Comparison of ENCODE assay signal across 14 cellular contexts in genomic region chr16:1144476-1145382, GRCh38. TPM values are rescaled to one million over a fixed set of nuclear protein-coding genes. Genes with fewer than 3 reads are reported as not detected.
DNase-seq lines count a peak whose midpoint lies in the region; TF ChIP-seq lines count a peak whose summit lies in the region.
"Had no signal": no experiment of that assay in that cellular context is flagged by ENCODE, and none has a peak within 500 bp of the region (broad histone marks: within the 10 kb centered on the region; RNA-seq: fewer than 3 reads in every experiment).

No MANE protein-coding gene starts in this region.

- H3K27me3 ChIP-seq in endocrine pancreas (ENCODE audit: control insufficient read depth, insufficient read depth, low read length) = no peaks in the 10 kb centered on the region
- H3K27me3 ChIP-seq: BE2C had no signal

- no peak for TF ChIP-seq CTCF in RWPE1 (conservative IDR thresholded peaks at IDR 0.05; ENCODE audit: low read depth)

- H3K27ac ChIP-seq in RWPE1 = no peak overlapping the region
- H3K27ac ChIP-seq: SJSA1 had no signal

- H3K4me1 ChIP-seq in endocrine pancreas (ENCODE audit: control insufficient read depth, insufficient read depth, low read length) = no peaks in the 10 kb centered on the region
- H3K4me1 ChIP-seq: BE2C, SJSA1 had no signal

- in situ Hi-C loops in Caki2 (cut with HindIII; ENCODE audit: low pct_unique_long_range_greater_than_20kb, low sequenced_read_pairs) = loop anchor here (25.0 kb wide), 1 partner anchor 157 kb away; the partner anchor contains the start of gene SOX8

- CTCF ChIA-PET in RWPE1 (lab: Yijun Ruan, JAX) = interaction anchor here (0.5 to 0.6 kb wide), 2 partner anchors 9 to 401 kb away, joined by 3 read pairs; no protein-coding TSS in a partner anchor

- H3K9me3 ChIP-seq in endocrine pancreas (ENCODE audit: control insufficient read depth, low read length) = no peaks in the 10 kb centered on the region
- H3K9me3 ChIP-seq: BE2C, SJSA1 had no signal

- H3K36me3 ChIP-seq in endocrine pancreas (ENCODE audit: control insufficient read depth, insufficient read depth, low read length) = no peaks in the 10 kb centered on the region
- H3K36me3 ChIP-seq: BE2C, SJSA1 had no signal

- H3K9ac ChIP-seq in endocrine pancreas (ENCODE audit: control insufficient read depth, insufficient read depth, low read length) = peak overlapping the region; percentile 56

- H3K4me3 ChIP-seq in endocrine pancreas (ENCODE audit: control insufficient read depth, insufficient read depth, low read length) = no peak overlapping the region
- H3K4me3 ChIP-seq: SJSA1 had no signal

- POLR2A ChIA-PET in RWPE1 (lab: Yijun Ruan, JAX; ENCODE audit: low non-redundant PET) = no interaction called here

- DNase-seq in Caki2 (ENCODE audit: low read depth) (peak; percentile 86), NCI-H69 (lab: John Stamatoyannopoulos, UW) (peak; percentile 19), renal cortical epithelial cell (ENCODE audit: low read depth) (peak; percentile 25), RWPE1 (ENCODE audit: low spot score) (no peak), LoVo (ENCODE audit: low spot score) (no peak), NCI-H146 treated with DMSO at 0.1 percent for 48 hours (lab: John Stamatoyannopoulos, UW; ENCODE audit: unreplicated experiment) (no peak)
- DNase-seq: BE2C; CD8-positive, alpha-beta memory T cell; Kasumi-1; NCI-H1436; NCI-H2107; SW 1271 had no signal

RNA-seq across cellular contexts. Expression of gene CACNA1H, which starts 8.2 kb away (rescaled TPM):
- total RNA-seq in Caki2 (2014; rRNA removed; shearing (Covaris generic); ENCODE audit: low replicate concordance) = 9.7 and 10.8 TPM in 2 replicates
- total RNA-seq in renal cortical epithelial cell = 1.0 and 36.2 TPM in 2 replicates
- total RNA-seq: SJSA1 had no signal

RNA-seq across cellular contexts. Expression of gene C1QTNF8, which starts 48.7 kb away (rescaled TPM):
- not detected in 2 replicates for total RNA-seq in Caki2 (2014; rRNA removed; shearing (Covaris generic); ENCODE audit: low replicate concordance)
- total RNA-seq in renal cortical epithelial cell = not detected in 2 replicates
- total RNA-seq: CD8-positive, alpha-beta memory T cell; SJSA1 had no signal

Comparison
In these comparisons a context has a peak if more than half of its experiments do, and no peak if none do; other contexts are left out.
1. DNase-seq: peak in Caki2 (single experiment), NCI-H69 (single experiment) and renal cortical epithelial cell (single experiment); none in RWPE1 (single experiment), LoVo (single experiment) and NCI-H146 treated with DMSO at 0.1 percent for 48 hours (single experiment).